28 cellular contexts compared by ENCODE assay signal in the genomic region with DNA sequence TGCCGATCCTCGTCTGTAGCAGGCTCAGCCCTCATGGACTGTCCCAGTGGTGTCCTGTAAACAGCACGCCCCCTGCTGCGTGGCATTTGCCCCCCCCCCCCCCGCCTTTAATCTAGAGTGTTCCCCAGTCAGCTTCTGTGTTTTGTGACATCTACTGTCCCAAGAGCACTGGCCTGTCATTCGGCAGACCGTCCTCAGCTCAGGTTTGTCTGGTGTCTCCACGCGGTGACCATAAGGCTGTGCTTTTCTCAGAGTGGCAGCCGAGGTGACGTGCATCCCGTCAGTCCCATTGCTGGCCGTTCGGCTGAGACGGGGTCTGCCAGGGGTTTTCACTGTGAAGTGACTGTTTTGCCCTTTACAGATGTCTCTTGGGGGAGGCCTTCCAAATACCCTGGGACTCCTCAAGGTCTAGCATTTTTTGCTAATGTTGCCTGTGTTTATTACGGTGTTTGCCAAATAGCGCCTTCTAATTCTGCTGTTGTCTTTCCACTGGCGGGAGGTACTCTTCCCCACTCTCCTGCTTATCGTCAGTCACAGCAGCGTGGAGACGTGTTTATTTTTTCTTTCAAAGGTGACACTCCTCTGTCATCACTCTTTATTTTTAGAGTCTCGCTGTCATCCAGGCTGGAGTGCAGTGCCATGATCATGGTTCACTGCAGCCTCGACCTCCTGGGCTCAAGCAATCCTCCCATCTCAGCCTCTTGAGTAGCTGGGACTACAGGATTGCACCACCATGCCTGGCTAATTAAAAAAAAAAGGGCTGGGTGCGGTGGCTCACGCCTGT. TPM values are rescaled to one million over a fixed set of nuclear protein-coding genes. Genes with fewer than 3 reads are reported as not detected.
DNase-seq lines count a peak whose midpoint lies in the region; ATAC-seq and TF ChIP-seq lines count a peak whose summit lies in the region.
"Had no signal": no experiment of that assay in that cellular context is flagged by ENCODE, and none has a peak within 500 bp of the region (broad histone marks: within the 10 kb centered on the region; RNA-seq: fewer than 3 reads in every experiment).

No MANE protein-coding gene starts in this region.

- H3K27ac Mint-ChIP-seq in GM23338 (peak overlapping the region; percentile 59; the same call in 1 of the 2 replicates), neural crest cell (ENCODE audit: unreplicated experiment) (no peak overlapping the region)
- H3K27ac Mint-ChIP-seq: activated CD8-positive, alpha-beta T cell treated with anti-CD3 and anti-CD28 coated beads, Interleukin-2, amount 10 ng/mL, durations not matched to agents 7 days and 5 days; activated naive CD8-positive, alpha-beta T cell; T-helper 2 cell treated with Interferon-gamma antibody and Interleukin-4, amounts not matched to agents 5 μg/mL and 100 μg/mL, for 36 hours had no signal

- H3K27me3 ChIP-seq in GM23338 (ENCODE audit: insufficient read depth) (no peaks in the 10 kb centered on the region), NT2/D1 (ENCODE audit: insufficient read depth, insufficient read length) (no peaks in the 10 kb centered on the region)
- H3K27me3 ChIP-seq: BLaER1 treated with 17β-estradiol and CSF1 and Interleukin-3, amounts not matched to agents 10 nM and 100 nM; sigmoid colon; tibial nerve had no signal

- no peak for TF ChIP-seq CTCF in GM23338 (conservative IDR thresholded peaks at IDR 0.05; ENCODE audit: low read depth in 2 of 2)
- no peak for TF ChIP-seq CTCF in neural crest cell (conservative IDR thresholded peaks at IDR 0.05)

- H3K4me1 Mint-ChIP-seq in GM23338 (peaks cover 8% of the 10 kb centered on the region; the same call in 2 of the 3 replicates), neural crest cell (peaks cover 5% of the 10 kb centered on the region)

- H3K9ac ChIP-seq in NT2/D1 (ENCODE audit: insufficient read length, low read depth), result peak overlapping the region; percentile 50

- peaks cover 16% of the 10 kb centered on the region; the same call in 1 of the 2 replicates for H3F3A ChIP-seq in GM23338 (replicated peaks; ENCODE audit: low read depth)

- H3K4me3 Mint-ChIP-seq in GM23338, result no peak overlapping the region
- peak overlapping the region; percentile 41 for H3K4me3 Mint-ChIP-seq in neural crest cell
- H3K4me3 Mint-ChIP-seq: activated CD8-positive, alpha-beta T cell treated with anti-CD3 and anti-CD28 coated beads, Interleukin-2, amount 10 ng/mL, durations not matched to agents 7 days and 5 days; activated naive CD8-positive, alpha-beta T cell; T-helper 2 cell treated with Interferon-gamma antibody and Interleukin-4, amounts not matched to agents 5 μg/mL and 100 μg/mL, for 36 hours had no signal

- H3K4me1 ChIP-seq in GM23338 (ENCODE audit: insufficient read depth) (peaks cover 5% of the 10 kb centered on the region; the same call in 1 of the 2 replicates), NT2/D1 (ENCODE audit: insufficient read depth, insufficient read length) (peaks cover 23% of the 10 kb centered on the region)

- no peaks in the 10 kb centered on the region for H3K9me2 ChIP-seq in GM23338 (ENCODE audit: insufficient read depth)

- H3K27ac ChIP-seq in GM23338 (ENCODE audit: low read depth), result no peak overlapping the region
- H3K27ac ChIP-seq: BLaER1 treated with 17β-estradiol and CSF1 and Interleukin-3, amounts not matched to agents 10 nM and 100 nM; coronary artery; HL-60; PC-9; sigmoid colon; tibial nerve had no signal

- DNase-seq in GM23338 (ENCODE audit: low spot score), result no peak
- DNase-seq in NT2/D1 (ENCODE audit: low read depth, low spot score), result no peak
- no peak for DNase-seq in Right ventricle myocardium superior
- DNase-seq in neural crest cell (ENCODE audit: low read depth, low spot score), result no peak
- no peak for DNase-seq in NCI-H69 (lab: John Stamatoyannopoulos, UW)
- DNase-seq in iPS-NIHi7 (ENCODE audit: extremely low spot score), result no peak
- DNase-seq: activated CD8-positive, alpha-beta T cell treated with anti-CD3 and anti-CD28 coated beads, Interleukin-2, amount 10 ng/mL, durations not matched to agents 7 days and 5 days; anterior cingulate cortex; DMS79 treated with DMSO at 0.1 percent for 48 hours; effector CD8-positive, alpha-beta T cell; GF-D8; Kasumi-1; NCI-H1436 treated with DMSO at 0.1 percent for 48 hours; NCI-H2081 treated with DMSO at 0.1 percent for 48 hours; NCI-H2227 treated with DMSO at 0.1 percent for 48 hours; NCI-H526 treated with DMSO at 0.1 percent for 48 hours; PC-9; posterior cingulate gyrus; SHP77; sigmoid colon; stimulated activated CD4-positive, alpha-beta T cell treated with anti-CD3 and anti-CD28 coated beads, Interleukin-4, amount 100 ng/mL, for 4 hours had no signal

- H3K27me3 Mint-ChIP-seq in GM23338 (ENCODE audit: insufficient read depth, low read depth, poor library complexity) (peaks cover 10% of the 10 kb centered on the region), neural crest cell (ENCODE audit: low read depth) (no peaks in the 10 kb centered on the region)
- H3K27me3 Mint-ChIP-seq: activated naive CD8-positive, alpha-beta T cell had no signal

- H3K36me3 ChIP-seq in GM23338 (ENCODE audit: insufficient read depth) (no peaks in the 10 kb centered on the region), NT2/D1 (ENCODE audit: insufficient read depth, insufficient read length, low read length) (peaks cover 97% of the 10 kb centered on the region)

- intact Hi-C loops in Right ventricle myocardium superior (cut with DNase I), result no loop called here

- no peak overlapping the region for H2AFZ ChIP-seq in GM23338
- H2AFZ ChIP-seq: PC-9 had no signal

- peaks cover 31% of the 10 kb centered on the region for H3K79me2 ChIP-seq in GM23338 (replicated peaks; ENCODE audit: insufficient read depth)

- H3K4me3 ChIP-seq in GM23338 (no peak overlapping the region), NT2/D1 (ENCODE audit: insufficient read length, low read depth) (no peak overlapping the region)
- H3K4me3 ChIP-seq: BLaER1 treated with 17β-estradiol and CSF1 and Interleukin-3, amounts not matched to agents 10 nM and 100 nM; coronary artery; PC-9; sigmoid colon; tibial nerve had no signal

- no peak overlapping the region for H3K4me2 ChIP-seq in GM23338
- H3K4me2 ChIP-seq: BLaER1 treated with 17β-estradiol and CSF1 and Interleukin-3, amounts not matched to agents 10 nM and 100 nM; PC-9 had no signal

- ATAC-seq in GM23338 (no peak), Right ventricle myocardium superior (ENCODE audit: poor library complexity) (peak; percentile 46), HG02981 (IDR thresholded peaks at IDR 0.05; ENCODE audit: unreplicated experiment) (no peak)
- ATAC-seq: activated CD8-positive, alpha-beta T cell treated with anti-CD3 and anti-CD28 coated beads, Interleukin-2, amount 10 ng/mL, durations not matched to agents 7 days and 5 days had no signal

- H3K36me3 Mint-ChIP-seq in GM23338 (ENCODE audit: low read depth) (peaks cover 45% of the 10 kb centered on the region), neural crest cell (ENCODE audit: low read depth) (peaks cover 10% of the 10 kb centered on the region)
- H3K36me3 Mint-ChIP-seq: activated naive CD8-positive, alpha-beta T cell had no signal

- peaks cover 12% of the 10 kb centered on the region; the same call in 1 of the 2 replicates for H4K20me1 ChIP-seq in GM23338 (replicated peaks; ENCODE audit: insufficient read depth)

- H3K9me3 Mint-ChIP-seq in GM23338, result no peaks in the 10 kb centered on the region
- H3K9me3 Mint-ChIP-seq in neural crest cell, result no peaks in the 10 kb centered on the region
- H3K9me3 Mint-ChIP-seq: T-helper 2 cell treated with Interferon-gamma antibody and Interleukin-4, amounts not matched to agents 5 μg/mL and 100 μg/mL, for 36 hours had no signal

- H3K9me3 ChIP-seq in NT2/D1 (ENCODE audit: insufficient read depth, low read length), result no peaks in the 10 kb centered on the region
- H3K9me3 ChIP-seq: BLaER1 treated with 17β-estradiol and CSF1 and Interleukin-3, amounts not matched to agents 10 nM and 100 nM; sigmoid colon; tibial nerve had no signal

TF ChIP-seq in GM23338, 12 proteins besides CTCF, POLR2A, EP300 and RAD21 (continues in another document):
- TF ChIP-seq NANOG (IDR thresholded peaks at IDR 0.05; ENCODE audit: borderline replicate concordance) (no peak), ZNF331 (CRISPR knock-in tag; IDR thresholded peaks at IDR 0.05; ENCODE audit: low read depth) (no peak), CREB1 (CRISPR knock-in tag; IDR thresholded peaks at IDR 0.05; ENCODE audit: low read depth) (no peak), EZH2phosphoT487 (IDR thresholded peaks at IDR 0.05; ENCODE audit: unreplicated experiment) (no peak), POLR2AphosphoS5 (IDR thresholded peaks at IDR 0.05; ENCODE audit: low read depth) (no peak), EZH2 (IDR thresholded peaks at IDR 0.05; ENCODE audit: low read depth, unreplicated experiment) (no peak)

RNA-seq across cellular contexts. Expression of gene MRPL12, which starts 5.7 kb away (rescaled TPM):
- 50.9 and 53.2 TPM in 2 replicates for total RNA-seq in GM23338 (2014; rRNA removed; shearing (Covaris generic))
- 140 and 153 TPM in 2 replicates for polyA plus RNA-seq in GM23338 (2016; fragmentation: Nextera tagmentation; extraction: Ambion mirVana)
- 173 TPM for total RNA-seq in Right ventricle myocardium superior
- 106 TPM in 2 replicates for total RNA-seq in neural crest cell

RNA-seq across cellular contexts. Expression of gene HGS, which starts 13.6 kb away (rescaled TPM):
- 66.9 and 90.2 TPM in 2 replicates for total RNA-seq in GM23338 (2014; rRNA removed; shearing (Covaris generic))
- polyA plus RNA-seq in GM23338 (2016; fragmentation: Nextera tagmentation; extraction: Ambion mirVana), result 59.0 and 59.4 TPM in 2 replicates
- 34.5 TPM for total RNA-seq in Right ventricle myocardium superior
- 103 and 108 TPM in 2 replicates for total RNA-seq in neural crest cell

RNA-seq across cellular contexts. Expression of gene ARL16, which starts 13.9 kb away (rescaled TPM):
- total RNA-seq in GM23338 (2014; rRNA removed; shearing (Covaris generic)), result 41.3 and 54.9 TPM in 2 replicates
- 39.6 and 40.4 TPM in 2 replicates for polyA plus RNA-seq in GM23338 (2016; fragmentation: Nextera tagmentation; extraction: Ambion mirVana)
- total RNA-seq in Right ventricle myocardium superior, result 11.9 TPM
- 51.0 and 53.7 TPM in 2 replicates for total RNA-seq in neural crest cell

RNA-seq across cellular contexts. Expression of gene SLC25A10, which starts 14.6 kb away (rescaled TPM):
- total RNA-seq in GM23338 (2014; rRNA removed; shearing (Covaris generic)), result 37.1 and 47.4 TPM in 2 replicates
- polyA plus RNA-seq in GM23338 (2016; fragmentation: Nextera tagmentation; extraction: Ambion mirVana), result 25.7 TPM in 2 replicates
- total RNA-seq in Right ventricle myocardium superior (7.0 TPM), neural crest cell (27.1 and 28.8 TPM in 2 replicates)

RNA-seq across cellular contexts. Expression of gene CCDC137, which starts 30.9 kb away (rescaled TPM):
- 22.3 and 26.1 TPM in 2 replicates for total RNA-seq in GM23338 (2014; rRNA removed; shearing (Covaris generic))
- polyA plus RNA-seq in GM23338 (2016; fragmentation: Nextera tagmentation; extraction: Ambion mirVana), result 69.3 and 73.4 TPM in 2 replicates
- 4.8 TPM for total RNA-seq in Right ventricle myocardium superior
- 37.0 and 38.3 TPM in 2 replicates for total RNA-seq in neural crest cell
